ENCODE assay signal across 21 cellular contexts in genomic region chr10:77196616-77197015, GRCh38.
DNase-seq lines count a peak whose midpoint lies in the region; ATAC-seq and TF ChIP-seq lines count a peak whose summit lies in the region.
"Had no signal": no experiment of that assay in that cellular context is flagged by ENCODE, and none has a peak within 500 bp of the region (broad histone marks: within the 10 kb centered on the region; RNA-seq: fewer than 3 reads in every experiment).

No MANE protein-coding gene starts in this region.

- TF ChIP-seq CTCF in IMR-90 (conservative IDR thresholded peaks at IDR 0.05; ENCODE audit: low read depth, low read length) = no peak
- no peak for TF ChIP-seq CTCF in chondrocyte (IDR thresholded peaks at IDR 0.05)
- no peak for TF ChIP-seq CTCF in thoracic aorta (IDR thresholded peaks at IDR 0.05)

- intact Hi-C loops in IMR-90 (cut with micrococcal nuclease) = loop anchor here (5.0 kb wide), 1 partner anchor 96 kb away; no protein-coding TSS in a partner anchor
- intact Hi-C loops in naive thymus-derived CD4-positive, alpha-beta T cell (cut with micrococcal nuclease) = no loop called here

- no peak overlapping the region for H4K12ac ChIP-seq in trophoblast cell (ENCODE audit: low read depth, low read length)

- dilution Hi-C loops in IMR-90 (cut with HindIII; ENCODE audit: low sequenced_read_pairs, unreplicated experiment) = no loop called here

- H3K79me1 ChIP-seq in IMR-90 (ENCODE audit: low read depth in 1 of 2, low read length in 2 of 2) (peaks cover 0 to 5% of the 10 kb centered on the region in 2 experiments; a peak in 1 of 4 replicates), trophoblast cell (ENCODE audit: low read length) (peaks cover 31% of the 10 kb centered on the region)

- H3K4me3 ChIP-seq in IMR-90 (ENCODE audit: insufficient read depth, low read depth, low read length) = no peak overlapping the region
- no peak overlapping the region for H3K4me3 ChIP-seq in trophoblast cell (ENCODE audit: low read depth, low read length)
- no peak overlapping the region for H3K4me3 ChIP-seq in thoracic aorta
- H3K4me3 ChIP-seq in naive thymus-derived CD4-positive, alpha-beta T cell (ENCODE audit: low read length) = no peak overlapping the region
- H3K4me3 ChIP-seq: A549 had no signal

- H3K36me3 ChIP-seq in IMR-90 (ENCODE audit: control insufficient read depth, insufficient read depth, low read length) (no peaks in the 10 kb centered on the region), trophoblast cell (ENCODE audit: control insufficient read depth in 1 of 2, insufficient read depth in 2 of 2, low read length in 2 of 2) (no peaks in the 10 kb centered on the region), thoracic aorta (no peaks in the 10 kb centered on the region)
- H3K36me3 ChIP-seq in naive thymus-derived CD4-positive, alpha-beta T cell (ENCODE audit: control insufficient read depth in 2 of 3, insufficient read depth in 3 of 3, low read length in 3 of 3) = no peaks in the 10 kb centered on the region

- POLR2A ChIA-PET in IMR-90 (lab: Charles Lee; ENCODE audit: unreplicated experiment) = no interaction called here
- POLR2A ChIA-PET in naive thymus-derived CD8-positive, alpha-beta T cell (lab: Charles Lee) = interaction anchor here (1.0 kb wide), 1 partner anchor 23 kb away, joined by 3 read pairs; no protein-coding TSS in a partner anchor
- POLR2A ChIA-PET in naive thymus-derived CD4-positive, alpha-beta T cell (lab: Charles Lee) = no interaction called here

- H3K9me3 ChIP-seq in IMR-90 (ENCODE audit: control insufficient read depth, insufficient read depth, low read length) (no peaks in the 10 kb centered on the region), trophoblast cell (ENCODE audit: insufficient read depth, low read depth, low read length) (no peaks in the 10 kb centered on the region), thoracic aorta (no peaks in the 10 kb centered on the region)
- no peaks in the 10 kb centered on the region for H3K9me3 ChIP-seq in naive thymus-derived CD4-positive, alpha-beta T cell (ENCODE audit: control insufficient read depth in 2 of 3, low read length in 3 of 3)
- H3K9me3 ChIP-seq: A549 had no signal

- no peak overlapping the region for H3K56ac ChIP-seq in IMR-90 (ENCODE audit: extremely low read depth, insufficient read depth, low read length)

- H4K8ac ChIP-seq in IMR-90 (ENCODE audit: low read depth in 2 of 2, low read length in 2 of 2) = no peak overlapping the region
- H4K8ac ChIP-seq in trophoblast cell (ENCODE audit: low read depth, low read length) = no peak overlapping the region

- H3K23ac ChIP-seq in IMR-90 (ENCODE audit: low read depth, low read length) = no peak overlapping the region
- H3K23ac ChIP-seq in trophoblast cell (ENCODE audit: low read length) = no peak overlapping the region

- no peak overlapping the region for H2BK12ac ChIP-seq in trophoblast cell (ENCODE audit: low read length)

- H2BK120ac ChIP-seq in IMR-90 (ENCODE audit: low read depth, low read length) (peak overlapping the region; percentile 48; the same call in 1 of the 2 replicates), trophoblast cell (ENCODE audit: insufficient read depth, low read length, poor library complexity) (peak overlapping the region; percentile 38)

- TF ChIP-seq RAD21 in IMR-90 (IDR thresholded peaks at IDR 0.05; ENCODE audit: low read length) = no peak

- H2BK5ac ChIP-seq in IMR-90 (ENCODE audit: low read depth, low read length, poor library complexity, severe bottlenecking) = no peak overlapping the region
- H2BK5ac ChIP-seq in trophoblast cell (ENCODE audit: low read depth, low read length, poor library complexity) = no peak overlapping the region

- no peak for TF ChIP-seq POLR2A in IMR-90 (IDR thresholded peaks at IDR 0.05; ENCODE audit: low read depth, low read length)

- no peaks in the 10 kb centered on the region for H3K36me3 Mint-ChIP-seq in chondrocyte (ENCODE audit: low read depth)
- no peaks in the 10 kb centered on the region for H3K36me3 Mint-ChIP-seq in naive thymus-derived CD8-positive, alpha-beta T cell
- no peaks in the 10 kb centered on the region for H3K36me3 Mint-ChIP-seq in naive thymus-derived CD4-positive, alpha-beta T cell

- no peak overlapping the region for H3K18ac ChIP-seq in IMR-90 (ENCODE audit: low read depth, low read length)
- no peak overlapping the region for H3K18ac ChIP-seq in trophoblast cell (ENCODE audit: low read length)

- no peak overlapping the region for H3K4me2 ChIP-seq in IMR-90 (ENCODE audit: low read depth, low read length)
- H3K4me2 ChIP-seq in trophoblast cell (ENCODE audit: low read length) = no peak overlapping the region
- H3K4me2 ChIP-seq: A549, KMS-11 had no signal

- H2AK9ac ChIP-seq in IMR-90 (replicated peaks; ENCODE audit: low read depth, low read length, poor library complexity) = no peak overlapping the region

- H4K20me1 ChIP-seq in IMR-90 (ENCODE audit: insufficient read depth, low read length) = no peaks in the 10 kb centered on the region

- H3K14ac ChIP-seq in IMR-90 (replicated peaks; ENCODE audit: low read depth, low read length) = no peak overlapping the region; the same call in 1 of the 2 replicates
- H3K14ac ChIP-seq in trophoblast cell (ENCODE audit: low read length) = no peak overlapping the region

- peak overlapping the region; percentile 75 for H3K27ac Mint-ChIP-seq in chondrocyte (ENCODE audit: unreplicated experiment)
- H3K27ac Mint-ChIP-seq in naive thymus-derived CD8-positive, alpha-beta T cell = no peak overlapping the region
- H3K27ac Mint-ChIP-seq in naive thymus-derived CD4-positive, alpha-beta T cell = no peak overlapping the region
- H3K27ac Mint-ChIP-seq: B cell had no signal

- H2BK15ac ChIP-seq in IMR-90 (ENCODE audit: low read depth, low read length) = 0 out of 3 replicates have a peak overlapping the region, but pooled peaks have one; percentile 42

- H2AK5ac ChIP-seq in IMR-90 (ENCODE audit: low read depth, low read length) (no peak overlapping the region), trophoblast cell (ENCODE audit: low read length) (no peak overlapping the region)

- H3K9me1 ChIP-seq in IMR-90 (ENCODE audit: insufficient read depth, low read length) = peaks cover 7% of the 10 kb centered on the region; the same call in 1 of the 2 replicates

- no TSS peak for BruUV-seq in IMR-90 (replicated peaks; lab: Mats Ljungman, UMichigan)

- no CpG with 5 or more reads among the region's 2 CpGs for WGBS in IMR-90 (ENCODE audit: extremely low coverage in 2 of 2, insufficient read length in 1 of 2), 2 experiments
- WGBS in trophoblast cell (ENCODE audit: extremely low coverage, insufficient coverage, insufficient read length) = no CpG with 5 or more reads among the region's 2 CpGs

- no peaks in the 10 kb centered on the region for H3K27me3 ChIP-seq in IMR-90 (ENCODE audit: control insufficient read depth, insufficient read depth, low read length)
- H3K27me3 ChIP-seq in trophoblast cell (ENCODE audit: insufficient read depth, low read length) = no peaks in the 10 kb centered on the region
- no peaks in the 10 kb centered on the region for H3K27me3 ChIP-seq in thoracic aorta (replicated peaks; ENCODE audit: insufficient read depth)
- no peaks in the 10 kb centered on the region for H3K27me3 ChIP-seq in naive thymus-derived CD4-positive, alpha-beta T cell (ENCODE audit: control insufficient read depth in 2 of 2, insufficient read depth in 2 of 2, low read length in 2 of 2)

- H3K9ac ChIP-seq in IMR-90 (ENCODE audit: low read depth, low read length) = no peak overlapping the region
- no peak overlapping the region for H3K9ac ChIP-seq in trophoblast cell (ENCODE audit: low read length)
- H3K9ac ChIP-seq: KMS-11 had no signal

- in situ Hi-C loops in IMR-90 (cut with MboI; ENCODE audit: low sequenced_read_pairs) = no loop called here

- peaks cover 63% of the 10 kb centered on the region for H3K4me1 Mint-ChIP-seq in chondrocyte (ENCODE audit: low read depth)
- H3K4me1 Mint-ChIP-seq in naive thymus-derived CD8-positive, alpha-beta T cell = no peaks in the 10 kb centered on the region
- no peaks in the 10 kb centered on the region for H3K4me1 Mint-ChIP-seq in naive thymus-derived CD4-positive, alpha-beta T cell

- H3K9me3 Mint-ChIP-seq in chondrocyte (ENCODE audit: low read depth) = no peaks in the 10 kb centered on the region
- H3K9me3 Mint-ChIP-seq in naive thymus-derived CD8-positive, alpha-beta T cell = no peaks in the 10 kb centered on the region
- peaks cover 0 to 6% (median 0%) of the 10 kb centered on the region in 11 donors for H3K9me3 Mint-ChIP-seq in naive thymus-derived CD4-positive, alpha-beta T cell

- H3K27me3 Mint-ChIP-seq in chondrocyte (ENCODE audit: low read depth) = no peaks in the 10 kb centered on the region
- H3K27me3 Mint-ChIP-seq in naive thymus-derived CD8-positive, alpha-beta T cell = peaks cover 0 to 34% (median 6%) of the 10 kb centered on the region in 5 donors
- H3K27me3 Mint-ChIP-seq in naive thymus-derived CD4-positive, alpha-beta T cell = peaks cover 2 to 38% (median 18%) of the 10 kb centered on the region in 5 donors

- DNase-seq in IMR-90 (no peak), chondrocyte (ENCODE audit: low spot score) (no peak), trophoblast cell (peak; percentile 15 to 65), thoracic aorta (ENCODE audit: low spot score) (no peak), 8988T (no peak)
- DNase-seq in naive thymus-derived CD8-positive, alpha-beta T cell = no peak
- no peak for DNase-seq in naive thymus-derived CD4-positive, alpha-beta T cell
- DNase-seq: DMS53, EL, NCI-H1092 treated with DMSO at 0.1 percent for 48 hours, NCI-H146, NCI-H2029, NCI-H226, NCI-H510A treated with DMSO at 0.1 percent for 48 hours, NCI-H774, SIG-M5 had no signal

- ATAC-seq in IMR-90 (ENCODE audit: low read depth) (peak; percentile 45), thoracic aorta (ENCODE audit: insufficient number of reproducible peaks, low FRiP score, low read depth) (no peak), HG02759 (IDR thresholded peaks at IDR 0.05; ENCODE audit: unreplicated experiment) (no peak)
- no peak for ATAC-seq in naive thymus-derived CD8-positive, alpha-beta T cell
- no peak for ATAC-seq in naive thymus-derived CD4-positive, alpha-beta T cell
- ATAC-seq: A549, Panc1 had no signal

- CTCF ChIA-PET in IMR-90 (lab: Yijun Ruan, JAX) = no interaction called here
- CTCF ChIA-PET in naive thymus-derived CD4-positive, alpha-beta T cell (lab: Charles Lee) = no interaction called here

- H3K4me1 ChIP-seq in IMR-90 (ENCODE audit: control insufficient read depth, insufficient read depth, low read length) (peaks cover 8% of the 10 kb centered on the region), trophoblast cell (ENCODE audit: control insufficient read depth in 1 of 2, insufficient read depth in 2 of 2, low read length in 2 of 2) (peaks cover 14 to 27% of the 10 kb centered on the region in 2 experiments), thoracic aorta (ENCODE audit: control insufficient read depth in 1 of 2, low read depth in 2 of 2) (peaks cover 14 to 67% of the 10 kb centered on the region in 2 donors)
- H3K4me1 ChIP-seq in naive thymus-derived CD4-positive, alpha-beta T cell (ENCODE audit: control insufficient read depth in 2 of 2, insufficient read depth in 2 of 2, low read length in 2 of 2) = no peaks in the 10 kb centered on the region

- H3K79me2 ChIP-seq in trophoblast cell (ENCODE audit: control insufficient read depth, insufficient read depth, low read length, poor library complexity) = peaks cover 3% of the 10 kb centered on the region

- H3K4ac ChIP-seq in IMR-90 (ENCODE audit: low read depth, low read length) (no peak overlapping the region; the same call in 1 of the 2 replicates), trophoblast cell (ENCODE audit: low read depth, low read length) (no peak overlapping the region)

- H3K27ac ChIP-seq in IMR-90 (ENCODE audit: insufficient read depth, low read length) (no peak overlapping the region), trophoblast cell (ENCODE audit: low read depth, low read length) (peak overlapping the region; percentile 45), thoracic aorta (peak overlapping the region; percentile 78 to 88)
- H3K27ac ChIP-seq in naive thymus-derived CD4-positive, alpha-beta T cell (ENCODE audit: low read depth, low read length) = no peak overlapping the region
- H3K27ac ChIP-seq: KMS-11 had no signal

- no peak overlapping the region for H3K4me3 Mint-ChIP-seq in chondrocyte (ENCODE audit: unreplicated experiment)
- H3K4me3 Mint-ChIP-seq in naive thymus-derived CD8-positive, alpha-beta T cell = no peak overlapping the region
- no peak overlapping the region for H3K4me3 Mint-ChIP-seq in naive thymus-derived CD4-positive, alpha-beta T cell
- H3K4me3 Mint-ChIP-seq: B cell had no signal

- H4K5ac ChIP-seq in IMR-90 (ENCODE audit: low read depth, low read length) = no peak overlapping the region

- no peak overlapping the region for H2AFZ ChIP-seq in IMR-90 (replicated peaks; ENCODE audit: low read length, poor library complexity)
- no peak overlapping the region for H2AFZ ChIP-seq in trophoblast cell (ENCODE audit: insufficient read depth, low read length, poor library complexity)

- peak overlapping the region; percentile 43; the same call in 1 of the 2 replicates for H2BK20ac ChIP-seq in IMR-90 (ENCODE audit: low read depth, low read length)

- H4K91ac ChIP-seq in IMR-90 (ENCODE audit: insufficient read depth, low read depth, low read length) (no peak overlapping the region), trophoblast cell (ENCODE audit: low read depth, low read length) (no peak overlapping the region)

Comparison
In these comparisons a context has a peak if more than half of its experiments do, and no peak if none do; other contexts are left out.
1. DNase-seq: peak in trophoblast cell (2 of 2); none in IMR-90 (single experiment), chondrocyte (single experiment), thoracic aorta (single experiment), naive thymus-derived CD8-positive, alpha-beta T cell (0 of 10), naive thymus-derived CD4-positive, alpha-beta T cell (0 of 9) and 8988T (single experiment).
2. H3K27ac ChIP-seq: peak in trophoblast cell (single experiment) and thoracic aorta (2 of 2); none in IMR-90 (single experiment) and naive thymus-derived CD4-positive, alpha-beta T cell (single experiment).